In genomic region chr18:67433971-67434370, GRCh38 we compare ENCODE assay signal across 27 cellular contexts.
"Had no signal": no experiment of that assay in that cellular context is flagged by ENCODE, and none has a peak within 500 bp of the region (broad histone marks: within the 10 kb centered on the region; RNA-seq: fewer than 3 reads in every experiment).

No MANE protein-coding gene starts in this region.

- H3K4me2 ChIP-seq: neural progenitor cell had no signal

- ATAC-seq: left cardiac atrium; left lobe of liver; left ventricle myocardium superior; lower lobe of right lung; naive thymus-derived CD8-positive, alpha-beta T cell; sciatic nerve; stimulated activated effector memory CD8-positive, alpha-beta T cell treated with anti-CD3 and anti-CD28 coated beads, Interleukin-12 subunit alpha, Interleukin-12 subunit beta, amount 100 ng/mL, for 72 hours; upper lobe of right lung had no signal

- H3K27me3 Mint-ChIP-seq: naive thymus-derived CD8-positive, alpha-beta T cell; stimulated activated naive CD8-positive, alpha-beta T cell treated with anti-CD3 and anti-CD28 coated beads, Interleukin-15, Interleukin-2, amounts not matched to agents 100 ng/mL and 50 ng/mL, for 24 hours had no signal

- H3K27ac ChIP-seq: lower lobe of right lung, neural progenitor cell, ovary, right atrium auricular region, skin epidermis, suprapubic skin, thoracic aorta, tibial artery, upper lobe of right lung had no signal

- H2AFZ ChIP-seq: neural progenitor cell had no signal

- DNase-seq: head of caudate nucleus; kidney glomerular epithelial cell; left cardiac atrium; left ventricle myocardium superior; lower lobe of right lung; mammary epithelial cell; mesenchymal stem cell; naive thymus-derived CD8-positive, alpha-beta T cell; ovary; stimulated activated CD4-positive, alpha-beta T cell treated with anti-CD3 and anti-CD28 coated beads, Interleukin-4, amount 100 ng/mL, for 24 hours; stimulated activated naive CD4-positive, alpha-beta T cell; tibial artery; trophoblast cell; upper lobe of right lung had no signal

- FAIRE-seq: keratinocyte, urothelium cell line had no signal

- H3K4me3 Mint-ChIP-seq: naive thymus-derived CD8-positive, alpha-beta T cell; nephron; neural progenitor cell; stimulated activated effector memory CD8-positive, alpha-beta T cell treated with anti-CD3 and anti-CD28 coated beads, Interleukin-12 subunit alpha, Interleukin-12 subunit beta, amount 100 ng/mL, for 72 hours; stimulated activated naive CD8-positive, alpha-beta T cell treated with anti-CD3 and anti-CD28 coated beads, Interleukin-15, Interleukin-2, amounts not matched to agents 100 ng/mL and 50 ng/mL, for 24 hours had no signal

- H3K9me3 ChIP-seq: lower lobe of right lung, ovary, right atrium auricular region, thoracic aorta, tibial artery, upper lobe of right lung had no signal

- H3K27me3 ChIP-seq: neural progenitor cell, ovary, right atrium auricular region, suprapubic skin, tibial artery, upper lobe of right lung had no signal

- H3K4me1 ChIP-seq: lower lobe of right lung, neural progenitor cell, right atrium auricular region, suprapubic skin, tibial artery, upper lobe of right lung had no signal

- H3K36me3 ChIP-seq: lower lobe of right lung, neural progenitor cell, ovary, right atrium auricular region, suprapubic skin, thoracic aorta, tibial artery, upper lobe of right lung had no signal

- H3K4me1 Mint-ChIP-seq: nephron; stimulated activated effector memory CD8-positive, alpha-beta T cell treated with anti-CD3 and anti-CD28 coated beads, Interleukin-12 subunit alpha, Interleukin-12 subunit beta, amount 100 ng/mL, for 72 hours had no signal

- H3K36me3 Mint-ChIP-seq: neural progenitor cell; stimulated activated effector memory CD8-positive, alpha-beta T cell treated with anti-CD3 and anti-CD28 coated beads, Interleukin-12 subunit alpha, Interleukin-12 subunit beta, amount 100 ng/mL, for 72 hours had no signal

- H3K27ac Mint-ChIP-seq: naive thymus-derived CD8-positive, alpha-beta T cell; nephron; neural progenitor cell; progenitor cell of endocrine pancreas; stimulated activated effector memory CD8-positive, alpha-beta T cell treated with anti-CD3 and anti-CD28 coated beads, Interleukin-12 subunit alpha, Interleukin-12 subunit beta, amount 100 ng/mL, for 72 hours; stimulated activated naive CD8-positive, alpha-beta T cell treated with anti-CD3 and anti-CD28 coated beads, Interleukin-15, Interleukin-2, amounts not matched to agents 100 ng/mL and 50 ng/mL, for 24 hours had no signal

- H3K9ac ChIP-seq: neural progenitor cell had no signal

- H3K4me3 ChIP-seq: lower lobe of right lung, neural progenitor cell, ovary, right atrium auricular region, skin epidermis, suprapubic skin, thoracic aorta, tibial artery, upper lobe of right lung had no signal
